ENCODE assay signal across 16 cellular contexts in genomic region chr7:138900040-138900828, GRCh38.
A peak's percentile ranks its signal among the peaks of the same experiment; 100 is the strongest.
DNase-seq lines count a peak whose midpoint lies in the region; ATAC-seq and TF ChIP-seq lines count a peak whose summit lies in the region.
"Had no signal": no experiment of that assay in that cellular context is flagged by ENCODE, and none has a peak within 500 bp of the region (broad histone marks: within the 10 kb centered on the region; RNA-seq: fewer than 3 reads in every experiment).

No MANE protein-coding gene starts in this region.

- no peak overlapping the region for H3K4me2 ChIP-seq in mammary epithelial cell (ENCODE audit: insufficient read depth, low read depth, low read length)

- DNase-seq in MCF 10A (ENCODE audit: unreplicated experiment) (peak; percentile 38), mammary epithelial cell (no peak), SJCRH30 (peak; percentile 82 to 89), fibroblast of villous mesenchyme (ENCODE audit: low read depth) (peak; percentile 48), NCI-H345 (lab: John Stamatoyannopoulos, UW) (no peak), posterior cingulate gyrus (no peak)
- DNase-seq: activated CD4-positive, alpha-beta T cell treated with anti-CD3 and anti-CD28 coated beads for 36 hours; activated naive CD4-positive, alpha-beta T cell treated with anti-CD3 and anti-CD28 coated beads, Interleukin-2, amount 10 ng/mL, durations not matched to agents 7 days and 5 days; H7; MG63; NCI-H1694 treated with DMSO at 0.1 percent for 48 hours; pancreas; stimulated activated CD4-positive, alpha-beta T cell treated with anti-CD3 and anti-CD28 coated beads, Interleukin-12 subunit alpha, Interleukin-12 subunit beta, amount 100 ng/mL, for 4 hours; stimulated activated naive CD4-positive, alpha-beta T cell had no signal

- H3K36me3 Mint-ChIP-seq in MCF 10A (ENCODE audit: insufficient read depth, unreplicated experiment): peaks cover 12% of the 10 kb centered on the region

- H3K79me2 ChIP-seq in mammary epithelial cell (ENCODE audit: insufficient read depth, low read length): no peaks in the 10 kb centered on the region

- CTCF ChIA-PET in MCF 10A (lab: Yijun Ruan, JAX): interaction anchor here (0.7 to 1.1 kb wide), 2 partner anchors 14 to 174 kb away, joined by 3 read pairs; no protein-coding TSS in a partner anchor
- CTCF ChIA-PET in mammary epithelial cell (lab: Charles Lee; ENCODE audit: low non-redundant PET): no interaction called here

- no peak overlapping the region for H3K4me3 Mint-ChIP-seq in MCF 10A (ENCODE audit: unreplicated experiment)
- H3K4me3 Mint-ChIP-seq: activated CD4-positive, alpha-beta T cell treated with anti-CD3 and anti-CD28 coated beads for 36 hours; activated naive CD4-positive, alpha-beta T cell treated with anti-CD3 and anti-CD28 coated beads, Interleukin-2, amount 10 ng/mL, durations not matched to agents 7 days and 5 days had no signal

- no peak overlapping the region for H3K4me3 ChIP-seq in mammary epithelial cell (replicated peaks in 1 of 3; ENCODE audit: insufficient read depth in 1 of 3, low read depth in 2 of 3, low read length in 3 of 3)
- peak overlapping the region; percentile 15 for H3K4me3 ChIP-seq in SJCRH30
- no peak overlapping the region for H3K4me3 ChIP-seq in fibroblast of villous mesenchyme (ENCODE audit: low read depth, low read length)
- H3K4me3 ChIP-seq: MG63, pancreas had no signal

- ATAC-seq in GM21515 (IDR thresholded peaks at IDR 0.05; ENCODE audit: unreplicated experiment): no peak
- ATAC-seq in GM21737 (IDR thresholded peaks at IDR 0.05; ENCODE audit: unreplicated experiment): no peak
- ATAC-seq: activated CD4-positive, alpha-beta T cell treated with anti-CD3 and anti-CD28 coated beads for 36 hours had no signal

- H3K27me3 Mint-ChIP-seq in MCF 10A (ENCODE audit: insufficient read depth, unreplicated experiment): no peaks in the 10 kb centered on the region

- dilution Hi-C loops in mammary epithelial cell (cut with HindIII; ENCODE audit: low sequenced_read_pairs): no loop called here

- H3K27ac Mint-ChIP-seq in MCF 10A (ENCODE audit: low read depth, unreplicated experiment): no peak overlapping the region
- H3K27ac Mint-ChIP-seq: activated CD4-positive, alpha-beta T cell treated with anti-CD3 and anti-CD28 coated beads for 36 hours had no signal

- no peaks in the 10 kb centered on the region for H3K9me3 Mint-ChIP-seq in MCF 10A (ENCODE audit: unreplicated experiment)

- H3K4me1 Mint-ChIP-seq in MCF 10A (ENCODE audit: insufficient read depth, unreplicated experiment): peaks cover 18% of the 10 kb centered on the region

- H3K4me1 ChIP-seq in mammary epithelial cell (ENCODE audit: insufficient read depth, low read length) (no peaks in the 10 kb centered on the region), SJCRH30 (peaks cover 14% of the 10 kb centered on the region)
- H3K4me1 ChIP-seq: pancreas had no signal

- POLR2A ChIA-PET in MCF 10A (lab: Yijun Ruan, JAX): no interaction called here

- H3K27me3 ChIP-seq in mammary epithelial cell (ENCODE audit: insufficient read depth, low read length) (no peaks in the 10 kb centered on the region), SJCRH30 (no peaks in the 10 kb centered on the region)
- H3K27me3 ChIP-seq: MG63, pancreas had no signal

- no peak overlapping the region for H3K27ac ChIP-seq in mammary epithelial cell (ENCODE audit: insufficient read depth, low read depth, low read length)
- H3K27ac ChIP-seq in SJCRH30: peak overlapping the region; percentile 67
- H3K27ac ChIP-seq: pancreas had no signal

- peaks cover 8% of the 10 kb centered on the region for H3K36me3 ChIP-seq in mammary epithelial cell (ENCODE audit: insufficient read depth, low read length)
- peaks cover 21% of the 10 kb centered on the region for H3K36me3 ChIP-seq in SJCRH30
- H3K36me3 ChIP-seq: MG63 had no signal

- intact Hi-C loops in MCF 10A (cut with micrococcal nuclease): no loop called here
- intact Hi-C loops in mammary epithelial cell (cut with micrococcal nuclease): no loop called here
- intact Hi-C loops in posterior cingulate gyrus (cut with DNase I): no loop called here

- no peak overlapping the region for H3K9ac ChIP-seq in mammary epithelial cell (ENCODE audit: insufficient read depth, low read length)

- in situ Hi-C loops in mammary epithelial cell (cut with MboI; ENCODE audit: low sequenced_read_pairs in 2 of 2): no loop called here

- TF ChIP-seq CTCF in MCF 10A (IDR thresholded peaks at IDR 0.05; ENCODE audit: unreplicated experiment) (no peak), mammary epithelial cell (conservative IDR thresholded peaks at IDR 0.05 in 1 of 2, IDR thresholded peaks at IDR 0.05 in 1 of 2; ENCODE audit: extremely low read depth in 1 of 2, insufficient read depth in 1 of 2, low read depth in 1 of 2, low read length in 2 of 2) (no peak), fibroblast of villous mesenchyme (IDR thresholded peaks at IDR 0.05; ENCODE audit: insufficient read depth, low read depth, low read length) (no peak)

- 87% methylated on average over 11 of the region's 12 CpGs for WGBS in mammary epithelial cell (ENCODE audit: low coverage, missing lambda C conversion rate)

- BruUV-seq in MCF 10A (replicated peaks; lab: Mats Ljungman, UMichigan) (no TSS peak), mammary epithelial cell (replicated peaks; lab: Mats Ljungman, UMichigan) (no TSS peak)

- no peaks in the 10 kb centered on the region for H4K20me1 ChIP-seq in mammary epithelial cell (ENCODE audit: insufficient read depth, low read length)

- H3K9me3 ChIP-seq in mammary epithelial cell (replicated peaks; ENCODE audit: insufficient read depth, low read length) (no peaks in the 10 kb centered on the region), SJCRH30 (replicated peaks) (no peaks in the 10 kb centered on the region)
- H3K9me3 ChIP-seq: MG63, pancreas had no signal

- H2AFZ ChIP-seq in mammary epithelial cell (ENCODE audit: low read depth, low read length): no peak overlapping the region

Comparison
In these comparisons a context has a peak if more than half of its experiments do, and no peak if none do; other contexts are left out.
1. DNase-seq: peak in MCF 10A (single experiment), SJCRH30 (2 of 2) and fibroblast of villous mesenchyme (single experiment); none in mammary epithelial cell (single experiment), NCI-H345 (single experiment) and posterior cingulate gyrus (0 of 10).